8 cellular contexts compared by ENCODE assay signal in genomic region chr9:78261403-78262001, GRCh38. TPM values are rescaled to one million over a fixed set of nuclear protein-coding genes. Genes with fewer than 3 reads are reported as not detected.
DNase-seq lines count a peak whose midpoint lies in the region; ATAC-seq, FAIRE-seq and TF ChIP-seq lines count a peak whose summit lies in the region.

No MANE protein-coding gene starts in this region.

- no peaks in the 10 kb centered on the region for H3K9me3 ChIP-seq in A673 (ENCODE audit: low read depth, low read length, poor library complexity, severe bottlenecking)
- no peaks in the 10 kb centered on the region for H3K9me3 ChIP-seq in astrocyte (ENCODE audit: insufficient read depth, low read depth, low read length)

- no TSS peak for BruUV-seq in A673 (replicated peaks; lab: Mats Ljungman, UMichigan)

- no peaks in the 10 kb centered on the region for H4K20me1 ChIP-seq in astrocyte (ENCODE audit: insufficient read depth, low read length)

- H3K4me2 ChIP-seq in astrocyte (ENCODE audit: low read length) = no peak overlapping the region

- DNase-seq in A673 (ENCODE audit: low spot score) = peak; percentile 44
- no peak for DNase-seq in GM12891 (ENCODE audit: insufficient read length, low spot score)
- DNase-seq in astrocyte (ENCODE audit: low read depth) = peak; percentile 14
- DNase-seq in left lobe of liver (ENCODE audit: low spot score) = no peak

- no peaks in the 10 kb centered on the region for H3K9me3 Mint-ChIP-seq in astrocyte (ENCODE audit: unreplicated experiment)

- no peaks in the 10 kb centered on the region for H3K79me2 ChIP-seq in astrocyte (ENCODE audit: insufficient read depth, low read length)

- H3K27ac ChIP-seq in A673 (ENCODE audit: low read depth, low read length, poor library complexity, severe bottlenecking) (no peak overlapping the region), astrocyte (ENCODE audit: low read depth, low read length) (no peak overlapping the region)

- FAIRE-seq in GM12891 (lab: Jason Lieb, UNC) = peak; percentile 74
- peak; percentile 49 for FAIRE-seq in astrocyte (lab: Jason Lieb, UNC)

- H3K27me3 ChIP-seq in A673 (replicated peaks; ENCODE audit: insufficient read depth, low read depth, low read length, poor library complexity) (no peaks in the 10 kb centered on the region), astrocyte (ENCODE audit: insufficient read depth, low read length) (no peaks in the 10 kb centered on the region)

- TF ChIP-seq CTCF in A673 (conservative IDR thresholded peaks at IDR 0.05; ENCODE audit: low read depth, low read length) (peak; percentile 70), LNCAP (IDR thresholded peaks at IDR 0.05) (peak; percentile 71), astrocyte (IDR thresholded peaks at IDR 0.05; ENCODE audit: insufficient read depth, low read depth, low read length) (peak; percentile 50)

- H3K36me3 ChIP-seq in A673 (ENCODE audit: insufficient read depth, low read length, poor library complexity, severe bottlenecking) (peaks cover 37% of the 10 kb centered on the region), astrocyte (ENCODE audit: insufficient read depth, low read length) (peaks cover 15% of the 10 kb centered on the region)

- no peaks in the 10 kb centered on the region for H3K27me3 Mint-ChIP-seq in astrocyte (ENCODE audit: low read depth, unreplicated experiment)

- H2AFZ ChIP-seq in astrocyte (ENCODE audit: low read depth, low read length) = no peak overlapping the region

- intact Hi-C loops in A673 (cut with micrococcal nuclease; ENCODE audit: unreplicated experiment) = loop anchor here (2.0 kb wide), 1 partner anchor 107 kb away; no protein-coding TSS in a partner anchor

- POLR2A ChIA-PET in A673 (lab: Charles Lee; ENCODE audit: low non-redundant PET) = no interaction called here

- H3K36me3 Mint-ChIP-seq in astrocyte (ENCODE audit: low read depth, unreplicated experiment) = peaks cover 6% of the 10 kb centered on the region

- CTCF ChIA-PET in A673 (lab: Charles Lee) = no interaction called here

- no peak for TF ChIP-seq POLR2A in GM12891 (IDR thresholded peaks at IDR 0.05; ENCODE audit: low read depth, low read length)

- no peak overlapping the region for H3K4me3 Mint-ChIP-seq in astrocyte (ENCODE audit: unreplicated experiment)

- peak; percentile 79 for ATAC-seq in left lobe of liver
- ATAC-seq in HG02610 (IDR thresholded peaks at IDR 0.05; ENCODE audit: unreplicated experiment) = no peak
- ATAC-seq in HG03095 (IDR thresholded peaks at IDR 0.05; ENCODE audit: unreplicated experiment) = no peak
- ATAC-seq in GM18867 (IDR thresholded peaks at IDR 0.05; ENCODE audit: unreplicated experiment) = no peak

- H3K4me3 ChIP-seq in A673 (ENCODE audit: low read depth, low read length, poor library complexity, severe bottlenecking) = no peak overlapping the region
- no peak overlapping the region for H3K4me3 ChIP-seq in astrocyte (ENCODE audit: insufficient read depth, low read depth, low read length)

- no peak overlapping the region for H3K27ac Mint-ChIP-seq in astrocyte (ENCODE audit: unreplicated experiment)

- no peak overlapping the region for H3K9ac ChIP-seq in astrocyte (ENCODE audit: low read length)

- H3K4me1 Mint-ChIP-seq in astrocyte (ENCODE audit: low read depth, unreplicated experiment) = no peaks in the 10 kb centered on the region

- H3K4me1 ChIP-seq in A673 (ENCODE audit: insufficient read depth, low read length, poor library complexity, severe bottlenecking) = no peaks in the 10 kb centered on the region
- H3K4me1 ChIP-seq in astrocyte (ENCODE audit: insufficient read depth, low read length) = no peaks in the 10 kb centered on the region

TF ChIP-seq in GM12891, 5 proteins besides CTCF, POLR2A, EP300 and RAD21:
- TF ChIP-seq POLR2AphosphoS5 (IDR thresholded peaks at IDR 0.05; ENCODE audit: low read depth, low read length) = no peak
- no peak for TF ChIP-seq POU2F2 (IDR thresholded peaks at IDR 0.05; ENCODE audit: low read depth, low read length)
- no peak for TF ChIP-seq PAX5 (IDR thresholded peaks at IDR 0.05; ENCODE audit: insufficient read depth, low read length, severe bottlenecking)
- TF ChIP-seq TAF1 (IDR thresholded peaks at IDR 0.05; ENCODE audit: low read depth, low read length) = no peak
- TF ChIP-seq SPI1 (IDR thresholded peaks at IDR 0.05; ENCODE audit: low read depth, low read length) = no peak

RNA-seq across cellular contexts. Expression of gene CEP78, which starts 25.6 kb away (rescaled TPM):
- total RNA-seq in A673 (2021) (60.5 and 65.9 TPM in 2 replicates), astrocyte (20.1 and 21.5 TPM in 2 replicates), left lobe of liver (10.8 TPM)
- polyA plus RNA-seq in GM12891 (2012; ENCODE audit: low read depth, missing spikeins) = 8.5 TPM

RNA-seq across cellular contexts. Expression of gene PSAT1, which starts 35.4 kb away (rescaled TPM):
- total RNA-seq in A673 (2021) (179 and 217 TPM in 2 replicates), astrocyte (326 and 335 TPM in 2 replicates), left lobe of liver (92.5 TPM)
- polyA plus RNA-seq in GM12891 (2012; ENCODE audit: low read depth, missing spikeins) = 11.0 TPM

Comparison
In these comparisons a context has a peak if more than half of its experiments do, and no peak if none do; other contexts are left out.
1. DNase-seq: peak in A673 (single experiment) and astrocyte (single experiment); none in GM12891 (single experiment) and left lobe of liver (single experiment).
2. Peak in every context shown above with its lines, with median percentiles within 50 percentile points of each other: CTCF ChIP-seq.